ENCODE assay signal across 1 cellular context in genomic region chr3:159840900-159841299, GRCh38.
TF ChIP-seq lines count a peak whose summit lies in the region.

No MANE protein-coding gene starts in this region.

TF ChIP-seq in GM23338, 12 proteins besides CTCF, POLR2A, EP300 and RAD21 (continued from another document):
- no peak for TF ChIP-seq ZNF462 (CRISPR knock-in tag; IDR thresholded peaks at IDR 0.05)
